In genomic region chr21:43702785-43703067, GRCh38 we compare ENCODE assay signal across 10 cellular contexts. TPM values are rescaled to one million over a fixed set of nuclear protein-coding genes. Genes with fewer than 3 reads are reported as not detected.
A peak's percentile ranks its signal among the peaks of the same experiment; 100 is the strongest.
DNase-seq lines count a peak whose midpoint lies in the region; ATAC-seq and TF ChIP-seq lines count a peak whose summit lies in the region.
"Had no signal": no experiment of that assay in that cellular context is flagged by ENCODE, and none has a peak within 500 bp of the region (broad histone marks: within the 10 kb centered on the region; RNA-seq: fewer than 3 reads in every experiment).

No MANE protein-coding gene starts in this region.

- TF ChIP-seq RAD21 in neural cell (conservative IDR thresholded peaks at IDR 0.05) = no peak

- H3K27ac Mint-ChIP-seq in CD4-positive, alpha-beta memory T cell = peak overlapping the region in 2 of 7 donors; percentile 24 to 41
- H3K27ac Mint-ChIP-seq in activated T-helper 17 cell treated with anti-CD3 and anti-CD28 coated beads, Interleukin-2, amount 50 U/mL, for 72 hours = no peak overlapping the region
- no peak overlapping the region for H3K27ac Mint-ChIP-seq in MCF 10A (ENCODE audit: low read depth, unreplicated experiment)

- H3K36me3 Mint-ChIP-seq in CD4-positive, alpha-beta memory T cell = peaks cover 2 to 4% of the 10 kb centered on the region in 2 donors
- H3K36me3 Mint-ChIP-seq in activated T-helper 17 cell treated with anti-CD3 and anti-CD28 coated beads, Interleukin-2, amount 50 U/mL, for 72 hours (ENCODE audit: low read depth) = peaks cover 8% of the 10 kb centered on the region
- no peaks in the 10 kb centered on the region for H3K36me3 Mint-ChIP-seq in MCF 10A (ENCODE audit: insufficient read depth, unreplicated experiment)

- no peaks in the 10 kb centered on the region for H3K27me3 ChIP-seq in CD4-positive, alpha-beta memory T cell (ENCODE audit: insufficient read depth, low read length)
- H3K27me3 ChIP-seq in neural cell (ENCODE audit: insufficient read depth, low read depth, low read length) = no peaks in the 10 kb centered on the region

- no peak for TF ChIP-seq POLR2A in NB4 (IDR thresholded peaks at IDR 0.05; ENCODE audit: extremely low read depth, insufficient read length)

- no peaks in the 10 kb centered on the region for H4K20me1 ChIP-seq in neural cell (ENCODE audit: insufficient read depth)

- TF ChIP-seq CTCF in NB4 (IDR thresholded peaks at IDR 0.05; ENCODE audit: low read depth, low read length) (no peak), neural cell (IDR thresholded peaks at IDR 0.05; ENCODE audit: poor library complexity, severe bottlenecking) (no peak), GM10266 (IDR thresholded peaks at IDR 0.05; ENCODE audit: control insufficient read depth, insufficient read depth, low read depth, missing control alignments) (no peak), MCF 10A (IDR thresholded peaks at IDR 0.05; ENCODE audit: unreplicated experiment) (no peak)

- no peaks in the 10 kb centered on the region for H3K9me3 ChIP-seq in CD4-positive, alpha-beta memory T cell (ENCODE audit: control insufficient read depth in 1 of 2, low read length in 2 of 2)
- no peaks in the 10 kb centered on the region for H3K9me3 ChIP-seq in neural cell (ENCODE audit: low read length)

- H3K9me3 Mint-ChIP-seq in CD4-positive, alpha-beta memory T cell = no peaks in the 10 kb centered on the region
- no peaks in the 10 kb centered on the region for H3K9me3 Mint-ChIP-seq in activated T-helper 17 cell treated with anti-CD3 and anti-CD28 coated beads, Interleukin-2, amount 50 U/mL, for 72 hours
- H3K9me3 Mint-ChIP-seq in MCF 10A (ENCODE audit: unreplicated experiment) = no peaks in the 10 kb centered on the region

- H3K79me2 ChIP-seq in neural cell (replicated peaks; ENCODE audit: insufficient read depth, low read length) = no peaks in the 10 kb centered on the region

- no TSS peak for BruUV-seq in MCF 10A (replicated peaks; lab: Mats Ljungman, UMichigan)

- H3K27ac ChIP-seq in CD4-positive, alpha-beta memory T cell (ENCODE audit: low read depth, low read length) = no peak overlapping the region
- H3K27ac ChIP-seq in epithelial cell of prostate (peak overlapping the region; percentile 6), neural cell (ENCODE audit: low read length) (no peak overlapping the region)

- no peak overlapping the region for H3K4me3 ChIP-seq in CD4-positive, alpha-beta memory T cell (ENCODE audit: low read length in 2 of 2)
- peak overlapping the region; percentile 1 for H3K4me3 ChIP-seq in NB4 (ENCODE audit: low read depth, low read length)
- no peak overlapping the region for H3K4me3 ChIP-seq in neural cell (ENCODE audit: low read length)

- no peak overlapping the region for H3K4me2 ChIP-seq in neural cell (ENCODE audit: low read length)

- H3K27me3 Mint-ChIP-seq in CD4-positive, alpha-beta memory T cell = peaks cover 0 to 1% of the 10 kb centered on the region in 2 donors
- H3K27me3 Mint-ChIP-seq in activated T-helper 17 cell treated with anti-CD3 and anti-CD28 coated beads, Interleukin-2, amount 50 U/mL, for 72 hours = no peaks in the 10 kb centered on the region
- no peaks in the 10 kb centered on the region for H3K27me3 Mint-ChIP-seq in MCF 10A (ENCODE audit: insufficient read depth, unreplicated experiment)

- H3K9ac ChIP-seq in neural cell (ENCODE audit: low read length) = no peak overlapping the region

- intact Hi-C loops in CD4-positive, alpha-beta memory T cell (cut with micrococcal nuclease) = no loop called here
- intact Hi-C loops in MCF 10A (cut with micrococcal nuclease) = no loop called here

- no peaks in the 10 kb centered on the region for H3F3A ChIP-seq in neural cell (ENCODE audit: insufficient read depth, low read length, poor library complexity, severe bottlenecking)

- no peaks in the 10 kb centered on the region for H3K4me1 ChIP-seq in CD4-positive, alpha-beta memory T cell (ENCODE audit: insufficient read depth, low read length)

- no peak for TF ChIP-seq EP300 in neural cell (conservative IDR thresholded peaks at IDR 0.05; ENCODE audit: poor library complexity, severe bottlenecking)

- ATAC-seq in activated T-helper 17 cell treated with anti-CD3 and anti-CD28 coated beads, Interleukin-2, amount 50 U/mL, for 72 hours (replicated peaks) = no peak
- ATAC-seq: HCT116 had no signal

- H3K36me3 ChIP-seq in CD4-positive, alpha-beta memory T cell (ENCODE audit: insufficient read depth, low read length) = no peaks in the 10 kb centered on the region
- no peaks in the 10 kb centered on the region for H3K36me3 ChIP-seq in neural cell (ENCODE audit: insufficient read depth, low read length)

- POLR2A ChIA-PET in CD4-positive, alpha-beta memory T cell (lab: Charles Lee; ENCODE audit: partially characterized antibody) = no interaction called here
- POLR2A ChIA-PET in MCF 10A (lab: Yijun Ruan, JAX) = interaction anchor here (1.7 kb wide), 1 partner anchor 8 kb away, joined by 5 read pairs; no protein-coding TSS in a partner anchor

- H2AFZ ChIP-seq in neural cell (ENCODE audit: low read depth, low read length) = peak overlapping the region; percentile 19

- peaks cover 3 to 11% (median 6%) of the 10 kb centered on the region in 4 donors for H3K4me1 Mint-ChIP-seq in CD4-positive, alpha-beta memory T cell
- no peaks in the 10 kb centered on the region for H3K4me1 Mint-ChIP-seq in activated T-helper 17 cell treated with anti-CD3 and anti-CD28 coated beads, Interleukin-2, amount 50 U/mL, for 72 hours
- H3K4me1 Mint-ChIP-seq in MCF 10A (ENCODE audit: insufficient read depth, unreplicated experiment) = peaks cover 9% of the 10 kb centered on the region

- DNase-seq in CD4-positive, alpha-beta memory T cell = no peak
- DNase-seq in NB4 (ENCODE audit: low read depth) (peak; percentile 25), epithelial cell of prostate (ENCODE audit: low read depth, low spot score) (no peak), GM10266 (ENCODE audit: extremely low spot score) (no peak), hepatic stellate cell (ENCODE audit: low spot score) (no peak), MCF 10A (ENCODE audit: unreplicated experiment) (no peak)
- DNase-seq: activated CD4-positive, CD25-positive, alpha-beta regulatory T cell had no signal

- H3K4me3 Mint-ChIP-seq in CD4-positive, alpha-beta memory T cell = peak overlapping the region in 5 of 8 donors; percentile 24 to 64 (median 55)
- H3K4me3 Mint-ChIP-seq in activated T-helper 17 cell treated with anti-CD3 and anti-CD28 coated beads, Interleukin-2, amount 50 U/mL, for 72 hours = no peak overlapping the region
- no peak overlapping the region for H3K4me3 Mint-ChIP-seq in MCF 10A (ENCODE audit: unreplicated experiment)

- CTCF ChIA-PET in CD4-positive, alpha-beta memory T cell (lab: Charles Lee; ENCODE audit: partially characterized antibody) = no interaction called here
- CTCF ChIA-PET in MCF 10A (lab: Yijun Ruan, JAX) = interaction anchor here (0.9 kb wide), 1 partner anchor 21 kb away, joined by 4 read pairs; no protein-coding TSS in a partner anchor

- H3K9me2 ChIP-seq in neural cell (ENCODE audit: insufficient read depth, low read length) = no peaks in the 10 kb centered on the region

TF ChIP-seq in neural cell, 6 proteins besides CTCF, POLR2A, EP300 and RAD21:
- TF ChIP-seq EZH2 (IDR thresholded peaks at IDR 0.05; ENCODE audit: borderline replicate concordance, insufficient read depth, low read length, poor library complexity, severe bottlenecking) (no peak), TAF1 (IDR thresholded peaks at IDR 0.05; ENCODE audit: low read depth) (no peak)

RNA-seq across cellular contexts. Expression of gene PDXK, which starts 16.2 kb away (rescaled TPM):
- 10 to 100 TPM; 90.8 to 94.3 TPM for total RNA-seq in CD4-positive, alpha-beta memory T cell
- polyA plus RNA-seq in CD4-positive, alpha-beta memory T cell = 10 to 100 TPM; 37.5 to 64.1 TPM
- polyA plus RNA-seq in neural cell = 22.8 and 32.0 TPM in 2 replicates
- 20.5 and 27.8 TPM in 2 replicates for polyA minus RNA-seq in neural cell
- 100 to 1,000 TPM; 102 to 115 TPM for total RNA-seq in activated T-helper 17 cell treated with anti-CD3 and anti-CD28 coated beads, Interleukin-2, amount 50 U/mL, for 72 hours
- 194 and 210 TPM in 2 replicates for total RNA-seq in MCF 10A (2022)

RNA-seq across cellular contexts. Expression of gene RRP1B, which starts 43.4 kb away (rescaled TPM):
- total RNA-seq in CD4-positive, alpha-beta memory T cell = 10 to 100 TPM; 39.9 to 40.5 TPM
- 10 to 100 TPM; 19.8 to 38.0 TPM for polyA plus RNA-seq in CD4-positive, alpha-beta memory T cell
- 20.3 and 21.5 TPM in 2 replicates for polyA plus RNA-seq in neural cell
- polyA minus RNA-seq in neural cell = 44.1 TPM in 2 replicates
- 10 to 100 TPM; 34.5 to 76.3 TPM for total RNA-seq in activated T-helper 17 cell treated with anti-CD3 and anti-CD28 coated beads, Interleukin-2, amount 50 U/mL, for 72 hours
- total RNA-seq in MCF 10A (2022) = 35.3 and 39.8 TPM in 2 replicates

RNA-seq across cellular contexts. Expression of gene HSF2BP, which starts 43.4 kb away (rescaled TPM):
- total RNA-seq in CD4-positive, alpha-beta memory T cell = under 1 TPM; 0.39 to 0.70 TPM
- under 1 TPM in 1 of 2 donors, not detected in 1; 0.67 TPM for polyA plus RNA-seq in CD4-positive, alpha-beta memory T cell
- polyA plus RNA-seq in neural cell = 0.54 and 0.89 TPM in 2 replicates
- polyA minus RNA-seq in neural cell = 1.7 and 3.2 TPM in 2 replicates
- 1 to 10 TPM in 1 of 2 donors, under 1 TPM in 1; 0.50 to 1.0 TPM for total RNA-seq in activated T-helper 17 cell treated with anti-CD3 and anti-CD28 coated beads, Interleukin-2, amount 50 U/mL, for 72 hours
- total RNA-seq in MCF 10A (2022) = 5.3 and 6.8 TPM in 2 replicates

Comparison
In these comparisons a context has a peak if more than half of its experiments do, and no peak if none do; other contexts are left out.
1. H3K4me3 Mint-ChIP-seq: peak in CD4-positive, alpha-beta memory T cell (5 of 8); none in activated T-helper 17 cell treated with anti-CD3 and anti-CD28 coated beads, Interleukin-2, amount 50 U/mL, for 72 hours (single experiment) and MCF 10A (single experiment).